ENCODE assay signal across 22 cellular contexts in the genomic region with DNA sequence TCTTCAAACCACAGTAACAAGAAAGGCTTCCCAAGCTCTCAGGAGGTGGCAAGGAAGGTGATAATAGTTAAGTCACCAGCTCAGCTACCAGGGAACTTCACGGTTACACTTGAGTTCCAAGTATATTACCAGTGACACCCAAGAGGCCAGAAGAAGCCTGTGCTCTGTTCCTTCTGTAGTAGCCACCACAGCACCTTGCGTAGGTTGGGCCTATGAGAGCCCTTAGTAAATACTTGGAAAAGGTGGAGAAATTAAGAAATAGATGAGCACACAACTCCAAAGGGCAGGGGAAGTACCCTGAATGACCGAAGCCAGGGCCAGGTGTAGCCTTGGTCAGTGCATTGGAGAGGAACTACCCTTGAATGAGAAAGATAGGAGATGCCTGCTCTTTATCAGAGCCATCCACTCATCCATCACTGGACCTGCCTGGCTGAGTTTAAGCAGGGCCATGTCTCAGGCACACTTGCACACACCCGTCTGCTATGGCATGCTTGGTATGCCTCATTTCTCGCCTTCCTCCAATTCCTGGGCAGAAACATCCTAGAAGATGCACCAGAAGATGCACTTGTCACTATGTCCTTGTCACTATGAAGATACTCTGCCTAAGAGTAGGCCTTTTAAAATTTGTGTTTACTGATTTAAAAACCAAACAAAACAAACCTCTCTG. TPM values are rescaled to one million over a fixed set of nuclear protein-coding genes. Genes with fewer than 3 reads are reported as not detected.
A peak's percentile ranks its signal among the peaks of the same experiment; 100 is the strongest.
DNase-seq lines count a peak whose midpoint lies in the region; ATAC-seq, FAIRE-seq and TF ChIP-seq lines count a peak whose summit lies in the region.
"Had no signal": no experiment of that assay in that cellular context is flagged by ENCODE, and none has a peak within 500 bp of the region (broad histone marks: within the 10 kb centered on the region; RNA-seq: fewer than 3 reads in every experiment).

No MANE protein-coding gene starts in this region.

- CTCF ChIA-PET in K562 (lab: Yijun Ruan, JAX; ENCODE audit: low intra/inter-chr PET ratio), result no interaction called here

- no peak for TF ChIP-seq POLR2A in K562 (conservative IDR thresholded peaks at IDR 0.05)

- no peak overlapping the region for H3K4me3 Mint-ChIP-seq in type B pancreatic cell
- H3K4me3 Mint-ChIP-seq in nephron progenitor cell, result no peak overlapping the region
- H3K4me3 Mint-ChIP-seq: CD4-positive, alpha-beta T cell; GM23338; HFFc6 had no signal

- no peak overlapping the region for H3K4me2 ChIP-seq in K562 (ENCODE audit: insufficient read depth, low read length)
- H3K4me2 ChIP-seq: GM23338 had no signal

- ATAC-seq in K562, result no peak
- ATAC-seq in lower lobe of right lung, result peak; percentile 53 to 60
- ATAC-seq in psoas muscle, result no peak
- ATAC-seq: GM23338 had no signal

- peak; percentile 14 for DNase-seq in ELF-1 (ENCODE audit: low read depth, low spot score)
- no peak for DNase-seq in K562 (ENCODE audit: extremely low read depth in 1 of 4, low spot score in 3 of 4)
- DNase-seq in lower lobe of right lung, result peak; percentile 44
- no peak for DNase-seq in type B pancreatic cell (ENCODE audit: extremely low spot score, unreplicated experiment)
- no peak for DNase-seq in germinal center (ENCODE audit: low spot score)
- DNase-seq in psoas muscle, result no peak
- no peak for DNase-seq in nephron progenitor cell
- DNase-seq: ACHN; BE2C; C1 segment of cervical spinal cord; Caco-2; CD4-positive, alpha-beta T cell; GDM1; HCEC 1CT; HFFc6 had no signal

- H2AFZ ChIP-seq in K562 (ENCODE audit: low read depth, low read length), result no peak overlapping the region; the same call in 1 of the 2 replicates
- H2AFZ ChIP-seq: GM23338 had no signal

- H3K4me1 ChIP-seq in K562 (replicated peaks in 1 of 2; ENCODE audit: control insufficient read depth in 2 of 2, insufficient read depth in 2 of 2, low read length in 2 of 2) (peaks cover 0 to 10% of the 10 kb centered on the region in 2 experiments; a peak in 3 of 5 replicates), lower lobe of right lung (peaks cover 29% of the 10 kb centered on the region), psoas muscle (peaks cover 7% of the 10 kb centered on the region)
- H3K4me1 ChIP-seq: Caco-2 had no signal

- no peaks in the 10 kb centered on the region for H3K27me3 ChIP-seq in K562 (ENCODE audit: control insufficient read depth in 2 of 2, insufficient read depth in 2 of 2, low read length in 2 of 2)
- no peaks in the 10 kb centered on the region for H3K27me3 ChIP-seq in lower lobe of right lung (ENCODE audit: low read depth)
- no peaks in the 10 kb centered on the region for H3K27me3 ChIP-seq in psoas muscle (ENCODE audit: insufficient read depth in 3 of 3, low read length in 2 of 3)
- H3K27me3 ChIP-seq: BE2C had no signal

- H3K4me1 Mint-ChIP-seq in type B pancreatic cell (ENCODE audit: unreplicated experiment) (peaks cover 24% of the 10 kb centered on the region), nephron progenitor cell (peaks cover 57% of the 10 kb centered on the region)

- H3K9me3 ChIP-seq in K562 (replicated peaks; ENCODE audit: control insufficient read depth, insufficient read depth, low read depth, low read length) (no peaks in the 10 kb centered on the region), lower lobe of right lung (no peaks in the 10 kb centered on the region), psoas muscle (no peaks in the 10 kb centered on the region)
- H3K9me3 ChIP-seq: BE2C, Caco-2 had no signal

- H3K9me1 ChIP-seq in K562 (ENCODE audit: control insufficient read depth, insufficient read depth, low read length), result no peaks in the 10 kb centered on the region

- H3K9me3 Mint-ChIP-seq in type B pancreatic cell (no peaks in the 10 kb centered on the region), nephron progenitor cell (no peaks in the 10 kb centered on the region)
- H3K9me3 Mint-ChIP-seq: CD4-positive, alpha-beta T cell; GM23338; HFFc6 had no signal

- H3K27ac ChIP-seq in K562 (ENCODE audit: extremely low read depth, low read depth, low read length), result no peak overlapping the region
- H3K27ac ChIP-seq in lower lobe of right lung, result no peak overlapping the region
- no peak overlapping the region for H3K27ac ChIP-seq in psoas muscle
- H3K27ac ChIP-seq: HL-60 had no signal

- no peak for TF ChIP-seq EP300 in K562 (IDR thresholded peaks at IDR 0.05; ENCODE audit: low read length)

- H3K4me3 ChIP-seq in K562 (no peak overlapping the region), lower lobe of right lung (no peak overlapping the region), psoas muscle (no peak overlapping the region)
- H3K4me3 ChIP-seq: GM23338 had no signal

- in situ Hi-C loops in K562 (cut with MboI), result no loop called here

- POLR2A ChIA-PET in K562 (lab: Yijun Ruan, JAX), result no interaction called here

- no peaks in the 10 kb centered on the region for H3K79me2 ChIP-seq in K562 (ENCODE audit: control insufficient read depth, insufficient read depth, low read length)

- H3K36me3 Mint-ChIP-seq in type B pancreatic cell, result no peaks in the 10 kb centered on the region
- no peaks in the 10 kb centered on the region for H3K36me3 Mint-ChIP-seq in nephron progenitor cell (ENCODE audit: low read depth)

- no peaks in the 10 kb centered on the region for H4K20me1 ChIP-seq in K562 (replicated peaks; ENCODE audit: control insufficient read depth, insufficient read depth, low read length)

- WGBS in K562 (ENCODE audit: insufficient coverage, low coverage, missing lambda C conversion rate), result 35% methylated on average over 5 of the region's 5 CpGs
- WGBS in psoas muscle, 3 donors, result 85 to 86% (median 86%) methylated on average over 5 of the region's 5 CpGs

- no TSS peak for BruUV-seq in K562 (replicated peaks; lab: Mats Ljungman, UMichigan)

- TF ChIP-seq RAD21 in K562 (CRISPR knock-in tag; conservative IDR thresholded peaks at IDR 0.05 in 1 of 2, IDR thresholded peaks at IDR 0.05 in 1 of 2), result no peak

- H3K36me3 ChIP-seq in K562 (ENCODE audit: control insufficient read depth, insufficient read depth, low read length) (no peaks in the 10 kb centered on the region), lower lobe of right lung (no peaks in the 10 kb centered on the region), psoas muscle (ENCODE audit: insufficient read depth in 1 of 2, low read depth in 1 of 2) (no peaks in the 10 kb centered on the region)
- H3K36me3 ChIP-seq: BE2C had no signal

- H3K27me3 Mint-ChIP-seq in type B pancreatic cell (no peaks in the 10 kb centered on the region), nephron progenitor cell (ENCODE audit: low read depth, poor library complexity) (no peaks in the 10 kb centered on the region)

- no peak overlapping the region for H3K9ac ChIP-seq in K562 (ENCODE audit: insufficient read depth in 1 of 2, low read depth in 2 of 2, low read length in 2 of 2)

- intact Hi-C loops in K562 (cut with micrococcal nuclease), result no loop called here
- intact Hi-C loops in lower lobe of right lung (cut with DNase I), result loop anchor here (10.0 kb wide), 2 partner anchors 231 to 319 kb away; no protein-coding TSS in a partner anchor
- intact Hi-C loops in psoas muscle (cut with DNase I), result loop anchor here in 1 of 2 donors (2.0 kb wide), 1 partner anchor 231 kb away; no protein-coding TSS in a partner anchor

- no peak for FAIRE-seq in K562 (lab: Jason Lieb, UNC)
- FAIRE-seq: A204.1, D721Med, GM12892, GM18507, H54 had no signal

- TF ChIP-seq CTCF in K562 (IDR thresholded peaks at IDR 0.05 in 2 of 3, conservative IDR thresholded peaks at IDR 0.05 in 1 of 3; ENCODE audit: insufficient read depth in 2 of 3, low read depth in 1 of 3, low read length in 3 of 3) (no peak), lower lobe of right lung (IDR thresholded peaks at IDR 0.05) (no peak), type B pancreatic cell (conservative IDR thresholded peaks at IDR 0.05) (no peak), psoas muscle (IDR thresholded peaks at IDR 0.05) (no peak), nephron progenitor cell (IDR thresholded peaks at IDR 0.05) (no peak)

- H3K27ac Mint-ChIP-seq in type B pancreatic cell (peak overlapping the region; percentile 19), nephron progenitor cell (no peak overlapping the region)
- H3K27ac Mint-ChIP-seq: CD4-positive, alpha-beta T cell; GM23338; HFFc6 had no signal

TF ChIP-seq in K562, 482 proteins besides CTCF, POLR2A, EP300 and RAD21:
- peak; percentile 32 for TF ChIP-seq CBFA2T3 (IDR thresholded peaks at IDR 0.05)
- no peak for TF ChIP-seq ZNF217 (CRISPR knock-in tag; IDR thresholded peaks at IDR 0.05)
- TF ChIP-seq, protein P1, sequence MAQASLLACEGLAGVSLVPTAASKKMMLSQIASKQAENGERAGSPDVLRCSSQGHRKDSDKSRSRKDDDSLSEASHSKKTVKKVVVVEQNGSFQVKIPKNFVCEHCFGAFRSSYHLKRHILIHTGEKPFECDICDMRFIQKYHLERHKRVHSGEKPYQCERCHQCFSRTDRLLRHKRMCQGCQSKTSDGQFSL (CRISPR knock-in tag; IDR thresholded peaks at IDR 0.05), result no peak
- TF ChIP-seq, protein P1 (tag; IDR thresholded peaks at IDR 0.05), result no peak

RNA-seq across cellular contexts. Expression of gene NDUFB4, which starts 32.6 kb away (rescaled TPM):
- 19.3 and 23.3 TPM in 2 replicates for total RNA-seq in K562 (2011; cell fraction: chromatin; rRNA removed; ENCODE audit: low replicate concordance)
- 30.1 and 30.4 TPM in 2 replicates for total RNA-seq in K562 (2011; cell fraction: nucleolus; rRNA removed)
- total RNA-seq in K562 (2011; cell fraction: nucleoplasm; rRNA removed), result 35.7 and 56.3 TPM in 2 replicates
- total RNA-seq in K562 (2014; rRNA removed) (140 and 146 TPM in 2 replicates), K562 (2014; rRNA removed; fragmentation: Illumina TruSeq; extraction: Trizol) (132 and 195 TPM in 2 replicates), K562 (2015; rRNA removed; fragmentation: Illumina TruSeq; extraction: Trizol) (312 and 351 TPM in 2 replicates), K562 (2021) (125 and 129 TPM in 2 replicates), lower lobe of right lung (100 TPM), type B pancreatic cell (ENCODE audit: low replicate concordance) (129 and 171 TPM in 2 replicates), psoas muscle (100 to 1,000 TPM; 301 to 379 (median 314) TPM)
- polyA plus RNA-seq in K562 (2011; rRNA removed) (124 and 135 TPM in 2 replicates), K562 (2014; fragmentation: Illumina TruSeq; extraction: Trizol) (210 and 237 TPM in 2 replicates), K562 (2014; fragmentation: Nextera tagmentation; extraction: Ambion mirVana) (100 to 1,000 TPM; 560 to 670 TPM), K562 (2014; rRNA removed) (227 and 285 TPM in 2 replicates), psoas muscle (100 to 1,000 TPM; 297 to 542 (median 382) TPM)
- polyA plus RNA-seq in K562 (2011; cell fraction: cytosol; rRNA removed), result 263 and 300 TPM in 2 replicates
- polyA plus RNA-seq in K562 (2011; cell fraction: nucleus; rRNA removed), result 86.7 and 94.9 TPM in 2 replicates
- polyA plus RNA-seq in K562 (2012), result 185 and 189 TPM in 2 replicates
- 69.5 and 81.5 TPM in 2 replicates for polyA minus RNA-seq in K562 (2011; rRNA and poly(A)+ RNA removed)
- polyA minus RNA-seq in K562 (2011; cell fraction: cytosol; rRNA and poly(A)+ RNA removed), result 78.5 and 124 TPM in 2 replicates
- 28.1 and 49.5 TPM in 2 replicates for polyA minus RNA-seq in K562 (2011; cell fraction: nucleus; rRNA and poly(A)+ RNA removed)

Comparison
In these comparisons a context has a peak if more than half of its experiments do, and no peak if none do; other contexts are left out.
1. DNase-seq: peak in ELF-1 (single experiment) and lower lobe of right lung (single experiment); none in K562 (0 of 4), type B pancreatic cell (single experiment), germinal center (single experiment), psoas muscle (0 of 2) and nephron progenitor cell (single experiment).
2. ATAC-seq: peak in lower lobe of right lung (2 of 2); none in K562 (single experiment) and psoas muscle (0 of 4).